ENCODE assay signal across 8 cellular contexts in the genomic region with DNA sequence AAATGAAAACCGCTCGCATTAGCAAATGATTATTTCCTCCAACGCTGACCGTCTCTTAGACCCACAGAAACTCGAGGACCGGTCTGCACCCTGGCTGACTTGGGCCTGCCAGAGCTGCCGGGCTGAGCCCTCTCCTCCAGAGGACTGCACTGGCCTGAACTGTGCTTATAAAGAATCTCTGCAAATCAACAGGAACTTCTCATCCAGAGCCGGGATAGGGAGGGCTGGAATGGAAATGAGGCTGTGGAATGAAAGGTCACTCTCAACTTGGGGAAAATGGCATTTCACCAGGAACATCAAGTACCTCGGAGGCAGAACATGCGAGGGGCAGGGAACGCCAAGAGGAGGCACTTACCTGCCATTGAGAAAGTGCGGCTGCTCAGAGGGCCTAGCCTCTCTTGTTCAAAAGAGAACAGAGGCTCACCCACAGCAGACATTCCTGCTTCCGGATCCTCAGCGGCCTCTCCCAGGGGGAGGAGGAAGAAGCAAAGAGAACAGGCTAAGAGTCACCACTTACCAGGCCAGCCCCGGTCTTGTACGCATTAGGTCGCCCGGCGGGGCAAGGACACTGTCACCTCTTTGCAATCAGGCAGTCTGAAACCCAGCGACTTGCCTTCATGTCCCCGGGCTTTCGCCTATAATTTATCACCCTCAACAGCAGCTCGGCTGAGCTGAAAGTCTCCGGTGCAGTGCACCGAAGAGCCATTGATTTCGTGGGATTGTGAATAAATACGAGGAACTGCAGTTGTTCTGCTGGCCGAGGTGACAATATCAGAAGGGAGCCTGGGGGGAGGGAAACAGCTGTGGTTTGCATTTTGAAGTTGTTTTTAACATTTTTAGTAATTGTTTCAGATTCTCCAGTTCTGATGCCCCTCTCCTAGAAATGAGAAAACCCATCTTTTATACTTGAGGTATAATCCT. TPM values are rescaled to one million over a fixed set of nuclear protein-coding genes. Genes with fewer than 3 reads are reported as not detected.
DNase-seq lines count a peak whose midpoint lies in the region; FAIRE-seq and TF ChIP-seq lines count a peak whose summit lies in the region.

No MANE protein-coding gene starts in this region.

- H3K27me3 Mint-ChIP-seq in activated CD4-positive, alpha-beta memory T cell treated with anti-CD3 and anti-CD28 coated beads, Interleukin-2, amount 10 ng/mL, durations not matched to agents 7 days and 5 days: no peaks in the 10 kb centered on the region
- H3K27me3 Mint-ChIP-seq in type B pancreatic cell: no peaks in the 10 kb centered on the region

- peak overlapping the region; percentile 79 to 92 for H3K9ac ChIP-seq in mucosa of rectum (ENCODE audit: low read depth in 1 of 2, low read length in 2 of 2)

- peak overlapping the region; percentile 13 to 41 for H3K4me3 ChIP-seq in mucosa of rectum (ENCODE audit: low read length in 2 of 2)

- peak overlapping the region; percentile 56 for H3K27ac Mint-ChIP-seq in activated CD4-positive, alpha-beta memory T cell treated with anti-CD3 and anti-CD28 coated beads, Interleukin-2, amount 10 ng/mL, durations not matched to agents 7 days and 5 days
- peak overlapping the region; percentile 98 for H3K27ac Mint-ChIP-seq in type B pancreatic cell

- peak; percentile 48 for DNase-seq in AG08396 (ENCODE audit: low spot score)
- no peak for DNase-seq in HTR-8/SVneo (ENCODE audit: insufficient read length, low spot score)
- peak; percentile 36 for DNase-seq in activated CD4-positive, alpha-beta memory T cell treated with anti-CD3 and anti-CD28 coated beads, Interleukin-2, amount 10 ng/mL, durations not matched to agents 7 days and 5 days
- DNase-seq in fibroblast of gingiva (ENCODE audit: low read depth): peak; percentile 94
- DNase-seq in type B pancreatic cell (ENCODE audit: extremely low spot score, unreplicated experiment): peak; percentile 72
- DNase-seq in frontal cortex (ENCODE audit: low spot score in 2 of 2): no peak
- DNase-seq in stimulated activated CD4-positive, alpha-beta T cell treated with anti-CD3 and anti-CD28 coated beads, Interleukin-4, amount 100 ng/mL, for 1 hour: no peak

- peaks cover 51 to 75% of the 10 kb centered on the region in 2 donors for H3K4me1 ChIP-seq in mucosa of rectum (ENCODE audit: control insufficient read depth in 2 of 2, insufficient read depth in 2 of 2, low read length in 2 of 2)

- peaks cover 63% of the 10 kb centered on the region for H3K4me1 Mint-ChIP-seq in activated CD4-positive, alpha-beta memory T cell treated with anti-CD3 and anti-CD28 coated beads, Interleukin-2, amount 10 ng/mL, durations not matched to agents 7 days and 5 days
- H3K4me1 Mint-ChIP-seq in type B pancreatic cell (ENCODE audit: unreplicated experiment): peaks cover 69% of the 10 kb centered on the region

- H3K9me3 ChIP-seq in mucosa of rectum (ENCODE audit: control insufficient read depth in 2 of 2, low read length in 2 of 2): no peaks in the 10 kb centered on the region

- CTCF ChIA-PET in activated CD4-positive, alpha-beta memory T cell treated with anti-CD3 and anti-CD28 coated beads, Interleukin-2, amount 10 ng/mL, durations not matched to agents 7 days and 5 days (lab: Charles Lee): interaction anchor here (0.7 to 1.1 kb wide), 3 partner anchors 46 to 73 kb away, joined by 3 to 4 read pairs (median 3); no protein-coding TSS in a partner anchor

- H3K36me3 Mint-ChIP-seq in activated CD4-positive, alpha-beta memory T cell treated with anti-CD3 and anti-CD28 coated beads, Interleukin-2, amount 10 ng/mL, durations not matched to agents 7 days and 5 days (ENCODE audit: low read depth): peaks cover 21% of the 10 kb centered on the region
- H3K36me3 Mint-ChIP-seq in type B pancreatic cell: peaks cover 8% of the 10 kb centered on the region

- peak; percentile 31 for FAIRE-seq in HTR-8/SVneo (lab: Jason Lieb, UNC)
- FAIRE-seq in frontal cortex (lab: Jason Lieb, UNC): no peak

- H3K27me3 ChIP-seq in mucosa of rectum (ENCODE audit: control insufficient read depth in 2 of 2, insufficient read depth in 2 of 2, low read length in 2 of 2): no peaks in the 10 kb centered on the region

- no peak for TF ChIP-seq CTCF in type B pancreatic cell (conservative IDR thresholded peaks at IDR 0.05)

- POLR2A ChIA-PET in activated CD4-positive, alpha-beta memory T cell treated with anti-CD3 and anti-CD28 coated beads, Interleukin-2, amount 10 ng/mL, durations not matched to agents 7 days and 5 days (lab: Charles Lee): interaction anchor here (0.5 to 1.6 kb wide), 2 partner anchors 37 to 175 kb away, joined by 3 to 6 read pairs; a partner anchor contains a TSS

- H3K9me3 Mint-ChIP-seq in activated CD4-positive, alpha-beta memory T cell treated with anti-CD3 and anti-CD28 coated beads, Interleukin-2, amount 10 ng/mL, durations not matched to agents 7 days and 5 days: no peaks in the 10 kb centered on the region
- H3K9me3 Mint-ChIP-seq in type B pancreatic cell: no peaks in the 10 kb centered on the region

- H3K36me3 ChIP-seq in mucosa of rectum (ENCODE audit: control insufficient read depth in 2 of 2, insufficient read depth in 2 of 2, low read length in 2 of 2): no peaks in the 10 kb centered on the region

- peak overlapping the region; percentile 95 to 97 for H3K27ac ChIP-seq in mucosa of rectum (ENCODE audit: low read depth in 2 of 2, low read length in 2 of 2)

- peak overlapping the region; percentile 39 for H3K4me3 Mint-ChIP-seq in activated CD4-positive, alpha-beta memory T cell treated with anti-CD3 and anti-CD28 coated beads, Interleukin-2, amount 10 ng/mL, durations not matched to agents 7 days and 5 days
- peak overlapping the region; percentile 83 for H3K4me3 Mint-ChIP-seq in type B pancreatic cell

RNA-seq across cellular contexts. Expression of a gene that starts 37.6 kb away (rescaled TPM):
- 10 to 100 TPM; 37.8 to 44.2 TPM for total RNA-seq in activated CD4-positive, alpha-beta memory T cell treated with anti-CD3 and anti-CD28 coated beads, Interleukin-2, amount 10 ng/mL, durations not matched to agents 7 days and 5 days
- total RNA-seq in type B pancreatic cell (ENCODE audit: low replicate concordance): 38.9 and 58.9 TPM in 2 replicates
- 36.7 TPM for total RNA-seq in frontal cortex

Comparison
In these comparisons a context has a peak if more than half of its experiments do, and no peak if none do; other contexts are left out.
1. DNase-seq: peak in AG08396 (single experiment), activated CD4-positive, alpha-beta memory T cell treated with anti-CD3 and anti-CD28 coated beads, Interleukin-2, amount 10 ng/mL, durations not matched to agents 7 days and 5 days (single experiment), fibroblast of gingiva (single experiment) and type B pancreatic cell (single experiment); none in HTR-8/SVneo (single experiment), frontal cortex (0 of 2) and stimulated activated CD4-positive, alpha-beta T cell treated with anti-CD3 and anti-CD28 coated beads, Interleukin-4, amount 100 ng/mL, for 1 hour (single experiment).